9 cellular contexts compared by ENCODE assay signal in genomic region chr19:14248578-14249011, GRCh38. TPM values are rescaled to one million over a fixed set of nuclear protein-coding genes. Genes with fewer than 3 reads are reported as not detected.
DNase-seq lines count a peak whose midpoint lies in the region; ATAC-seq, FAIRE-seq and TF ChIP-seq lines count a peak whose summit lies in the region.
"Had no signal": no experiment of that assay in that cellular context is flagged by ENCODE, and none has a peak within 500 bp of the region (broad histone marks: within the 10 kb centered on the region; RNA-seq: fewer than 3 reads in every experiment).

No MANE protein-coding gene starts in this region.

- FAIRE-seq in GM12878 (lab: Jason Lieb, UNC) (no peak), GM12892 (lab: Jason Lieb, UNC) (no peak)

- TF ChIP-seq EP300 in GM12878 (IDR thresholded peaks at IDR 0.05; ENCODE audit: borderline replicate concordance in 1 of 2, control insufficient read depth in 1 of 2, low read depth in 2 of 2, low read length in 2 of 2) = no peak

- peak overlapping the region; percentile 44; the same call in 1 of the 2 replicates for H3K4me2 ChIP-seq in GM12878 (ENCODE audit: control insufficient read depth, insufficient read depth)

- SMC1A ChIA-PET in GM12878 (lab: Charles Lee; ENCODE audit: uncharacterized antibody, unreplicated experiment) = no interaction called here

- no peaks in the 10 kb centered on the region for H3K36me3 ChIP-seq in GM12878 (ENCODE audit: control insufficient read depth in 2 of 2, insufficient read depth in 2 of 2, low read length in 1 of 2)

- H3K9ac ChIP-seq in GM12878 (ENCODE audit: control insufficient read depth, insufficient read depth, low read length) = peak overlapping the region; percentile 65

- H4K20me1 ChIP-seq in GM12878 (ENCODE audit: control insufficient read depth, insufficient read depth) = no peaks in the 10 kb centered on the region

- TF ChIP-seq POLR2A in GM12878 (IDR thresholded peaks at IDR 0.05; ENCODE audit: low read depth, low read length) (no peak), GM12892 (IDR thresholded peaks at IDR 0.05; ENCODE audit: low read depth, low read length) (no peak)

- peaks cover 12% of the 10 kb centered on the region for H3K4me1 ChIP-seq in GM12878 (ENCODE audit: control insufficient read depth, insufficient read depth, low read length)

- BruUV-seq in GM12878 (replicated peaks; lab: Mats Ljungman, UMichigan) = no TSS peak

- peak overlapping the region; percentile 77 for H3K4me3 ChIP-seq in GM12878

- H3K79me2 ChIP-seq in GM12878 (ENCODE audit: control insufficient read depth, insufficient read depth, low read length) = no peaks in the 10 kb centered on the region

- RAD21 ChIA-PET in GM12878 (lab: Charles Lee; ENCODE audit: unreplicated experiment) = no interaction called here

- H3K27me3 ChIP-seq in GM12878 (replicated peaks in 1 of 2; ENCODE audit: control insufficient read depth in 2 of 2, insufficient read depth in 2 of 2, low read length in 1 of 2) = no peaks in the 10 kb centered on the region

- no peaks in the 10 kb centered on the region for H3K9me3 ChIP-seq in GM12878 (replicated peaks; ENCODE audit: control insufficient read depth, insufficient read depth, low read length)

- peak overlapping the region; percentile 55 for H3K27ac ChIP-seq in GM12878 (ENCODE audit: control insufficient read depth, insufficient read depth)
- H3K27ac ChIP-seq: C4-2B had no signal

- intact Hi-C loops in GM12878 (cut with micrococcal nuclease; ENCODE audit: unreplicated experiment) = no loop called here

- TF ChIP-seq RAD21 in GM12878 (IDR thresholded peaks at IDR 0.05; ENCODE audit: insufficient read depth, low read depth, low read length) = no peak

- DNase-seq in NCI-H2081 (lab: John Stamatoyannopoulos, UW) (peak; percentile 57 to 65), NCI-H2081 treated with DMSO at 0.1 percent for 48 hours (lab: John Stamatoyannopoulos, UW) (no peak), SK-MEL-5 (ENCODE audit: low read depth, low spot score) (peak; percentile 40), GM12878 (ENCODE audit: low read depth, low spot score) (no peak), iris pigment epithelial cell (ENCODE audit: low read depth) (peak; percentile 14), germinal center (ENCODE audit: low spot score) (no peak), GM12892 (ENCODE audit: insufficient read length) (no peak)
- peak; percentile 54 for DNase-seq in stimulated activated CD4-positive, alpha-beta T cell treated with anti-CD3 and anti-CD28 coated beads, Interleukin-12 subunit alpha, Interleukin-12 subunit beta, amount 100 ng/mL, for 4 hours

- in situ Hi-C loops in SK-MEL-5 (cut with HindIII; ENCODE audit: low pct_unique_long_range_greater_than_20kb, low sequenced_read_pairs) (no loop called here), GM12878 (cut with MboI) (no loop called here)

- ATAC-seq in GM12878 = peak; percentile 78

- 0% methylated on average over 9 of the region's 20 CpGs for WGBS in GM12878 (ENCODE audit: insufficient coverage, insufficient replicate concordance, low lambda C conversion rate, missing lambda C conversion rate)

- CTCF ChIA-PET in GM12878 (lab: Yijun Ruan, JAX) = no interaction called here

- H2AFZ ChIP-seq in GM12878 (ENCODE audit: control insufficient read depth, low read depth, low read length) = peak overlapping the region; percentile 79

- TF ChIP-seq CTCF in GM12878 (IDR thresholded peaks at IDR 0.05 in 2 of 3, conservative IDR thresholded peaks at IDR 0.05 in 1 of 3; ENCODE audit: control insufficient read depth in 2 of 3, extremely low read depth in 1 of 3, insufficient read depth in 1 of 3, low read depth in 3 of 3, low read length in 3 of 3) = no peak

- POLR2A ChIA-PET in GM12878 (lab: Charles Lee) = no interaction called here

TF ChIP-seq in GM12878, 131 proteins besides CTCF, POLR2A, EP300 and RAD21:
- TF ChIP-seq NR2F1 (conservative IDR thresholded peaks at IDR 0.05) (no peak), TAF1 (IDR thresholded peaks at IDR 0.05; ENCODE audit: borderline replicate concordance, low read depth, low read length) (peak; percentile 43; the same call in 1 of the 2 replicates), MEF2B (IDR thresholded peaks at IDR 0.05; ENCODE audit: partially characterized antibody, poor library complexity, severe bottlenecking) (peak; percentile 43), CREM (IDR thresholded peaks at IDR 0.05; ENCODE audit: low read depth) (no peak), IKZF2 (IDR thresholded peaks at IDR 0.05) (peak; percentile 28 to 47), MTA3 (IDR thresholded peaks at IDR 0.05; ENCODE audit: borderline replicate concordance, low read length) (no peak), RAD51 (IDR thresholded peaks at IDR 0.05) (no peak), RBBP5 (conservative IDR thresholded peaks at IDR 0.05) (no peak), RFX5 (IDR thresholded peaks at IDR 0.05; ENCODE audit: low read depth, low read length) (no peak), EED (IDR thresholded peaks at IDR 0.05; ENCODE audit: low read depth) (no peak; the same call in 1 of the 2 replicates), YY1 (IDR thresholded peaks at IDR 0.05; ENCODE audit: low read depth, low read length) (peak; percentile 93), FOS (IDR thresholded peaks at IDR 0.05; ENCODE audit: borderline replicate concordance, extremely low read depth, insufficient read length) (no peak), PRDM15 (CRISPR knock-in tag; IDR thresholded peaks at IDR 0.05) (no peak), BHLHE40 (IDR thresholded peaks at IDR 0.05; ENCODE audit: borderline replicate concordance in 1 of 2, low read depth in 2 of 2, low read length in 1 of 2) (peak in 1 of 2 experiments; percentile 16; a peak in 1 of 4 replicates), CHD2 (IDR thresholded peaks at IDR 0.05; ENCODE audit: borderline replicate concordance, low read depth, low read length) (peak; percentile 41; the same call in 1 of the 2 replicates), SREBF1 (IDR thresholded peaks at IDR 0.05; ENCODE audit: low read length) (no peak), KAT2A (conservative IDR thresholded peaks at IDR 0.05; ENCODE audit: control insufficient read depth, low read depth, low read length) (no peak)
TF ChIP-seq in GM12878: peak in this region for 6.

RNA-seq across cellular contexts. Expression of gene ADGRL1, which starts 42.6 kb away (rescaled TPM):
- total RNA-seq in SK-MEL-5 (2014; rRNA removed; shearing (Covaris generic)) = 5.0 and 8.1 TPM in 2 replicates
- 27.0 and 34.4 TPM in 2 replicates for polyA plus RNA-seq in SK-MEL-5 (2015; cell fraction: cytosol; rRNA removed)
- polyA plus RNA-seq in SK-MEL-5 (2015; cell fraction: nucleus; rRNA removed) = 27.1 and 29.1 TPM in 2 replicates
- 22.3 and 24.4 TPM in 2 replicates for total RNA-seq in GM12878 (2013; cell fraction: nucleolus; rRNA removed)
- total RNA-seq in GM12878 (2014; rRNA removed) (1.4 and 1.9 TPM in 2 replicates), GM12878 (2014; rRNA removed; fragmentation: Illumina TruSeq; extraction: Trizol) (0.45 and 0.92 TPM in 2 replicates), GM12878 (2021) (4.8 and 5.0 TPM in 2 replicates)
- polyA plus RNA-seq in GM12878 (2011; ENCODE audit: low read depth) = 0.20 TPM
- polyA plus RNA-seq in GM12878 (2011; rRNA removed) (0.24 and 1.4 TPM in 2 replicates), GM12878 (2014; fragmentation: Illumina TruSeq; extraction: Trizol) (0.24 and 0.97 TPM in 2 replicates), GM12878 (2014; fragmentation: Nextera tagmentation; extraction: Ambion mirVana) (under 1 TPM; 0.05 to 0.14 TPM), GM12878 (2014; rRNA removed) (1.7 and 4.5 TPM in 2 replicates), GM12878 (2016; fragmentation: Nextera tagmentation; extraction: Ambion mirVana) (under 1 TPM; 0.24 to 0.25 TPM)
- polyA plus RNA-seq in GM12878 (2011; cell fraction: cytosol; rRNA removed) = 1.5 and 2.1 TPM in 2 replicates
- polyA plus RNA-seq in GM12878 (2011; cell fraction: nucleus; rRNA removed) = 6.3 and 11.5 TPM in 2 replicates
- polyA plus RNA-seq in GM12878 (2012) = 1.9 and 2.0 TPM in 2 replicates
- 3.3 and 4.8 TPM in 2 replicates for polyA minus RNA-seq in GM12878 (2011; rRNA and poly(A)+ RNA removed)
- polyA minus RNA-seq in GM12878 (2011; cell fraction: cytosol; rRNA and poly(A)+ RNA removed) = 2.7 and 4.3 TPM in 2 replicates
- 1.5 and 3.0 TPM in 2 replicates for polyA minus RNA-seq in GM12878 (2011; cell fraction: nucleus; rRNA and poly(A)+ RNA removed)
- polyA plus RNA-seq in GM12892 (2012; ENCODE audit: missing spikeins) = 0.40 TPM

Comparison
In these comparisons a context has a peak if more than half of its experiments do, and no peak if none do; other contexts are left out.
1. DNase-seq: peak in NCI-H2081 (2 of 2), SK-MEL-5 (single experiment), iris pigment epithelial cell (single experiment) and stimulated activated CD4-positive, alpha-beta T cell treated with anti-CD3 and anti-CD28 coated beads, Interleukin-12 subunit alpha, Interleukin-12 subunit beta, amount 100 ng/mL, for 4 hours (single experiment); none in NCI-H2081 treated with DMSO at 0.1 percent for 48 hours (single experiment), GM12878 (single experiment), germinal center (single experiment) and GM12892 (single experiment).